10 cellular contexts compared by ENCODE assay signal in genomic region chr22:46373838-46374662, GRCh38. TPM values are rescaled to one million over a fixed set of nuclear protein-coding genes. Genes with fewer than 3 reads are reported as not detected.
DNase-seq lines count a peak whose midpoint lies in the region; ATAC-seq and FAIRE-seq lines count a peak whose summit lies in the region.
"Had no signal": no experiment of that assay in that cellular context is flagged by ENCODE, and none has a peak within 500 bp of the region (broad histone marks: within the 10 kb centered on the region; RNA-seq: fewer than 3 reads in every experiment).

No MANE protein-coding gene starts in this region.

- FAIRE-seq in urothelium cell line (lab: Jason Lieb, UNC): no peak

- H3K9me3 ChIP-seq in T-helper 17 cell (ENCODE audit: control insufficient read depth, low read length, poor library complexity, severe bottlenecking): no peaks in the 10 kb centered on the region

- no peak overlapping the region for H3K27ac Mint-ChIP-seq in T-helper 17 cell
- H3K27ac Mint-ChIP-seq: mesothelial cell of epicardium had no signal

- H3K4me1 Mint-ChIP-seq in T-helper 17 cell: peaks cover 37% of the 10 kb centered on the region

- DNase-seq in stimulated activated CD4-positive, alpha-beta T cell treated with anti-CD3 and anti-CD28 coated beads, Interleukin-2, amount 100 ng/mL, for 4 hours (ENCODE audit: low read depth): peak; percentile 3
- no peak for DNase-seq in stimulated activated CD4-positive, alpha-beta T cell treated with anti-CD3 and anti-CD28 coated beads, Interleukin-1b, Interleukin-23, amount 100 ng/mL, for 48 hours
- DNase-seq in T-helper 17 cell: no peak
- peak; percentile 90 for DNase-seq in glomerular visceral epithelial cell (ENCODE audit: extremely low spot score)
- DNase-seq in urothelium cell line (ENCODE audit: low spot score): peak; percentile 65
- no peak for DNase-seq in SKM-1 (lab: John Stamatoyannopoulos, UW; ENCODE audit: unreplicated experiment)
- no peak for DNase-seq in medulla oblongata (ENCODE audit: extremely low spot score)
- DNase-seq: NCI-H187 treated with DMSO at 0.1 percent for 48 hours had no signal

- peak overlapping the region; percentile 74 for H3K4me3 Mint-ChIP-seq in T-helper 17 cell
- H3K4me3 Mint-ChIP-seq: mesothelial cell of epicardium had no signal

- H3K36me3 Mint-ChIP-seq in T-helper 17 cell (ENCODE audit: low read depth): peaks cover 3% of the 10 kb centered on the region

- H3K27me3 Mint-ChIP-seq in T-helper 17 cell: no peaks in the 10 kb centered on the region

- ATAC-seq in T-helper 17 cell: peak; percentile 61
- ATAC-seq in HG03139 (IDR thresholded peaks at IDR 0.05; ENCODE audit: unreplicated experiment): no peak

RNA-seq across cellular contexts. Expression of gene TRMU, which starts 38.5 kb away (rescaled TPM):
- 10 to 100 TPM; 47.5 to 54.8 TPM for total RNA-seq in T-helper 17 cell

Comparison
In these comparisons a context has a peak if more than half of its experiments do, and no peak if none do; other contexts are left out.
1. DNase-seq: peak in stimulated activated CD4-positive, alpha-beta T cell treated with anti-CD3 and anti-CD28 coated beads, Interleukin-2, amount 100 ng/mL, for 4 hours (single experiment), glomerular visceral epithelial cell (single experiment) and urothelium cell line (single experiment); none in stimulated activated CD4-positive, alpha-beta T cell treated with anti-CD3 and anti-CD28 coated beads, Interleukin-1b, Interleukin-23, amount 100 ng/mL, for 48 hours (single experiment), T-helper 17 cell (0 of 3), SKM-1 (single experiment) and medulla oblongata (single experiment).